Comparison of ENCODE assay signal across 28 cellular contexts in the genomic region with DNA sequence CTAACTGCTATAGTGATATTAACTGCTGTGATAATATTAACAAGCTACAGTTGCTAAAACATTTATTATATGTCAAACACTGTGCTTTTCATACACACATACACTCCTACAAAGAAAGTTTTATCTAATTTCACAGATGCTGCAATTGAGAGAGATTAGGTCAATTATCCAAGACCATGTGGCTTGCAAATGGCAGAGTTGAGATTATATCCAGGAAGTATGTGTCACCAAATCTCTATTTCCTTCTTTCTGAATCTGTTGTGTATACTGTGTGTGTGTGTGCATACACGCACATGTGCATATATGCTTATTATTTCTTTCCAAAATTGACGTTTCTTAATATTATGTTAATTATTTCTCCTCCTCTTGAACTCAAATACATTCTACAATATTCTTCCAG.
"Had no signal": no experiment of that assay in that cellular context is flagged by ENCODE, and none has a peak within 500 bp of the region (broad histone marks: within the 10 kb centered on the region; RNA-seq: fewer than 3 reads in every experiment).

No MANE protein-coding gene starts in this region.

- H3K27me3 ChIP-seq: ascending aorta, brain microvascular endothelial cell, esophagus muscularis mucosa, foreskin keratinocyte, gastrocnemius medialis, heart left ventricle had no signal

- H3K4me3 ChIP-seq: ascending aorta, coronary artery, dorsolateral prefrontal cortex, esophagus muscularis mucosa, gastrocnemius medialis, heart left ventricle had no signal

- ATAC-seq: activated CD4-positive, CD25-positive, alpha-beta regulatory T cell treated with anti-CD3 and anti-CD28 coated beads, Interleukin-2, amount 50 U/mL, for 24 hours; activated CD8-positive, alpha-beta memory T cell treated with anti-CD3 and anti-CD28 coated beads, Interleukin-2, amount 10 ng/mL, durations not matched to agents 7 days and 5 days; activated CD8-positive, alpha-beta T cell treated with anti-CD3 and anti-CD28 coated beads, Interleukin-2, amount 10 ng/mL, durations not matched to agents 7 days and 5 days; foreskin keratinocyte; gastrocnemius medialis; heart left ventricle had no signal

- H3K36me3 ChIP-seq: ascending aorta, brain microvascular endothelial cell, esophagus muscularis mucosa, gastrocnemius medialis, heart left ventricle, WERI-Rb-1 had no signal

- H3K27ac ChIP-seq: ascending aorta, brain microvascular endothelial cell, coronary artery, dorsolateral prefrontal cortex, esophagus muscularis mucosa, foreskin keratinocyte, gastrocnemius medialis, heart left ventricle, WERI-Rb-1 had no signal

- DNase-seq: activated B cell treated with CpG ODN at 0.5 μM for 24 hours; activated CD4-positive, alpha-beta memory T cell treated with anti-CD3 and anti-CD28 coated beads for 36 hours; activated CD4-positive, alpha-beta T cell treated with anti-CD3 and anti-CD28 coated beads, Interleukin-2, amount 10 ng/mL, durations not matched to agents 24 days and 14 days; activated CD8-positive, alpha-beta memory T cell treated with anti-CD3 and anti-CD28 coated beads, Interleukin-2, amount 10 ng/mL, durations not matched to agents 7 days and 5 days; activated CD8-positive, alpha-beta memory T cell treated with anti-CD3 and anti-CD28 coated beads, Interleukin-2, amount 50 U/mL, for 4 hours; activated CD8-positive, alpha-beta T cell treated with anti-CD3 and anti-CD28 coated beads, Interleukin-2, amount 10 ng/mL, durations not matched to agents 7 days and 5 days; activated effector memory CD4-positive, alpha-beta T cell treated with anti-CD3 and anti-CD28 coated beads, Interleukin-2, amount 50 U/mL, for 16 hours; activated naive CD4-positive, alpha-beta T cell treated with anti-CD3 and anti-CD28 coated beads for 36 hours; activated naive CD8-positive, alpha-beta T cell treated with anti-CD3 and anti-CD28 coated beads, Interleukin-2, amount 10 ng/mL, durations not matched to agents 7 days and 5 days; activated T-cell treated with anti-CD3 and anti-CD28 coated beads, Interleukin-2, amount 50 U/mL, for 1 hour; activated T-cell treated with anti-CD3 and anti-CD28 coated beads, Interleukin-2, amount 50 U/mL, for 48 hours; brain microvascular endothelial cell; dorsolateral prefrontal cortex; effector memory CD4-positive, alpha-beta T cell; endodermal cell; erythroblast; foreskin keratinocyte; gastrocnemius medialis; glutamatergic neuron; heart left ventricle; hypothalamus; T-helper 2 cell; WERI-Rb-1 had no signal

- H3K9me3 ChIP-seq: ascending aorta, esophagus muscularis mucosa, gastrocnemius medialis, heart left ventricle had no signal

- FAIRE-seq: bronchial epithelial cell had no signal

- H3K4me1 ChIP-seq: ascending aorta, foreskin keratinocyte, heart left ventricle had no signal
